Comparison of ENCODE assay signal across 8 cellular contexts in the genomic region with DNA sequence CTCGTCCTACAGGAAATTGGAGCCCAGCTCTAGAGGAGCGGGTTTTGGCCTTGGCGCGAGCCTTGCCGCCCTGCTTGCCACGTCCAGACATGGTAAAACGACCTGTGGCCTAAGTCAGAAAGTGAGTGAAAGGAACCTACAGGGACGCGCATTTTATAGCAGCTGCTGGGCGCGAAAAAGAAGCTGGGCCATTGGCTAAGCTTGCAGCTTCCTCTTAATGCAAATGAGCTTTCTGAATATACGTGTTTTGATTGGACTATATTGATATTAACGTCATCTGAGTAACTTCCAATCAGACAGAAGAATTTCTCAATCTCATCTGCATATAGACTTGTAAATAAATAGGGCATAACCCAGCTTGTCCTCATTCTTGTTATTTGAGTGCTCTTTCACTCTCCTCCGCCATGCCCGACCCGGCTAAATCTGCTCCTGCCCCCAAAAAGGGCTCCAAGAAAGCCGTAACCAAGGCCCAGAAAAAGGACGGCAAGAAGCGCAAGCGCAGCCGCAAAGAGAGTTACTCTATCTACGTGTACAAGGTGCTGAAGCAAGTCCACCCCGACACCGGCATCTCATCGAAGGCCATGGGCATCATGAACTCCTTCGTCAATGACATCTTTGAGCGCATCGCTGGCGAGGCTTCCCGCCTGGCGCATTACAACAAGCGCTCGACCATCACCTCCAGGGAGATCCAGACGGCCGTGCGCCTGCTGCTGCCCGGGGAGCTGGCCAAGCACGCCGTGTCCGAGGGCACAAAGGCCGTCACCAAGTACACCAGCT. TPM values are rescaled to one million over a fixed set of nuclear protein-coding genes. Genes with fewer than 3 reads are reported as not detected.
DNase-seq lines count a peak whose midpoint lies in the region; ATAC-seq, FAIRE-seq and TF ChIP-seq lines count a peak whose summit lies in the region.

No MANE protein-coding gene starts in this region.

- peak; percentile 92 for FAIRE-seq in GM12891 (lab: Jason Lieb, UNC)

- peaks cover 4% of the 10 kb centered on the region for H3K4me1 ChIP-seq in right cardiac atrium (ENCODE audit: control insufficient read depth, insufficient read depth, low read length)
- H3K4me1 ChIP-seq in rectal smooth muscle tissue (ENCODE audit: control insufficient read depth, insufficient read depth, low read length), result peaks cover 2% of the 10 kb centered on the region

- WGBS in right cardiac atrium, result under 1% methylated on average over 41 of the region's 41 CpGs

- ATAC-seq in HG02798 (IDR thresholded peaks at IDR 0.05; ENCODE audit: poor library complexity, unreplicated experiment) (peak; percentile 61), right cardiac atrium (peak; percentile 70 to 80)

- DNase-seq in GM12891 (ENCODE audit: insufficient read length, low spot score) (no peak), NCI-H1436 (lab: John Stamatoyannopoulos, UW) (peak; percentile 97), SW 1271 (lab: John Stamatoyannopoulos, UW) (peak; percentile 96 to 99), amniotic stem cell (lab: John Stamatoyannopoulos, UW) (peak; percentile 81), right cardiac atrium (peak; percentile 71 to 86 (median 85)), GM19240 (ENCODE audit: insufficient read length, low spot score) (no peak)

- TF ChIP-seq POLR2A in GM12891 (IDR thresholded peaks at IDR 0.05; ENCODE audit: low read depth, low read length), result peak; percentile 98

- H3K36me3 ChIP-seq in rectal smooth muscle tissue (ENCODE audit: control insufficient read depth, insufficient read depth, low read length), result no peaks in the 10 kb centered on the region

- H3K27ac ChIP-seq in right cardiac atrium (ENCODE audit: low read length) (peak overlapping the region; percentile 50), rectal smooth muscle tissue (ENCODE audit: low read depth, low read length) (peak overlapping the region; percentile 10)

- H3K4me3 ChIP-seq in right cardiac atrium (ENCODE audit: low read length) (peak overlapping the region; percentile 97), rectal smooth muscle tissue (ENCODE audit: low read length) (peak overlapping the region; percentile 99)

- H3K27me3 ChIP-seq in right cardiac atrium (ENCODE audit: control insufficient read depth, insufficient read depth) (no peaks in the 10 kb centered on the region), rectal smooth muscle tissue (ENCODE audit: control insufficient read depth, insufficient read depth, low read length) (peaks cover 13% of the 10 kb centered on the region)

- H3K9me3 ChIP-seq in right cardiac atrium (ENCODE audit: control insufficient read depth, low read length), result no peaks in the 10 kb centered on the region

- intact Hi-C loops in right cardiac atrium (cut with DNase I), result loop anchor here (5.0 to 10.0 kb wide), 5 partner anchors 58 to 718 kb away; a partner anchor contains a TSS

- no peak overlapping the region for H3K9ac ChIP-seq in rectal smooth muscle tissue (ENCODE audit: low read length)

TF ChIP-seq in GM12891, 5 proteins besides CTCF, POLR2A, EP300 and RAD21:
- TF ChIP-seq PAX5 (IDR thresholded peaks at IDR 0.05; ENCODE audit: insufficient read depth, low read length, severe bottlenecking) (no peak), POU2F2 (IDR thresholded peaks at IDR 0.05; ENCODE audit: low read depth, low read length) (peak; percentile 92), SPI1 (IDR thresholded peaks at IDR 0.05; ENCODE audit: low read depth, low read length) (peak; percentile 57), POLR2AphosphoS5 (IDR thresholded peaks at IDR 0.05; ENCODE audit: low read depth, low read length) (peak; percentile 98), TAF1 (IDR thresholded peaks at IDR 0.05; ENCODE audit: low read depth, low read length) (peak; percentile 98)

RNA-seq across cellular contexts. Expression of a gene that starts 18.9 kb away (rescaled TPM):
- polyA plus RNA-seq in GM12891 (2012; ENCODE audit: low read depth, missing spikeins), result not detected
- total RNA-seq in right cardiac atrium, result not detected
- polyA plus RNA-seq in right cardiac atrium, result not detected

Comparison
In these comparisons a context has a peak if more than half of its experiments do, and no peak if none do; other contexts are left out.
1. DNase-seq: peak in NCI-H1436 (single experiment), SW 1271 (2 of 2), amniotic stem cell (single experiment) and right cardiac atrium (3 of 3); none in GM12891 (single experiment) and GM19240 (single experiment).